27 cellular contexts compared by ENCODE assay signal in genomic region chr6:37093728-37094069, GRCh38.
A peak's percentile ranks its signal among the peaks of the same experiment; 100 is the strongest.
DNase-seq lines count a peak whose midpoint lies in the region; ATAC-seq, FAIRE-seq and TF ChIP-seq lines count a peak whose summit lies in the region.
"Had no signal": no experiment of that assay in that cellular context is flagged by ENCODE, and none has a peak within 500 bp of the region (broad histone marks: within the 10 kb centered on the region; RNA-seq: fewer than 3 reads in every experiment).

No MANE protein-coding gene starts in this region.

- H3K9me3 ChIP-seq in Caco-2, result no peaks in the 10 kb centered on the region
- H3K9me3 ChIP-seq in IMR-90 (ENCODE audit: control insufficient read depth, insufficient read depth, low read length), result no peaks in the 10 kb centered on the region
- H3K9me3 ChIP-seq in astrocyte (ENCODE audit: insufficient read depth, low read depth, low read length), result no peaks in the 10 kb centered on the region
- H3K9me3 ChIP-seq in neuronal stem cell (replicated peaks in 1 of 2; ENCODE audit: control insufficient read depth in 2 of 2, insufficient read depth in 1 of 2, low read depth in 1 of 2, low read length in 2 of 2), result no peaks in the 10 kb centered on the region
- H3K9me3 ChIP-seq in gastroesophageal sphincter, result no peaks in the 10 kb centered on the region
- H3K9me3 ChIP-seq: adrenal gland, body of pancreas, esophagus muscularis mucosa, heart left ventricle, tibial artery had no signal

- H2AFZ ChIP-seq in IMR-90 (replicated peaks; ENCODE audit: low read length, poor library complexity) (no peak overlapping the region), astrocyte (ENCODE audit: low read depth, low read length) (no peak overlapping the region), neuronal stem cell (ENCODE audit: low read length) (no peak overlapping the region)

- H3K27me3 ChIP-seq in Caco-2 (replicated peaks; ENCODE audit: control insufficient read depth, insufficient read depth, low read length) (no peaks in the 10 kb centered on the region), IMR-90 (ENCODE audit: control insufficient read depth, insufficient read depth, low read length) (no peaks in the 10 kb centered on the region), astrocyte (ENCODE audit: insufficient read depth, low read length) (no peaks in the 10 kb centered on the region), neuronal stem cell (ENCODE audit: control insufficient read depth in 3 of 3, insufficient read depth in 3 of 3, low read depth in 1 of 3, low read length in 3 of 3) (no peaks in the 10 kb centered on the region), gastroesophageal sphincter (no peaks in the 10 kb centered on the region)
- H3K27me3 ChIP-seq: adrenal gland, body of pancreas, esophagus muscularis mucosa, foreskin keratinocyte, heart left ventricle, tibial artery had no signal

- FAIRE-seq in astrocyte (lab: Jason Lieb, UNC), result no peak
- FAIRE-seq: RCC 7860 had no signal

- H2BK15ac ChIP-seq in IMR-90 (ENCODE audit: low read depth, low read length) (no peak overlapping the region), neuronal stem cell (ENCODE audit: low read length) (no peak overlapping the region)

- BruUV-seq in Caco-2 (replicated peaks; lab: Mats Ljungman, UMichigan) (no TSS peak), IMR-90 (replicated peaks; lab: Mats Ljungman, UMichigan) (no TSS peak)

- H3K4me3 Mint-ChIP-seq in Caco-2 (ENCODE audit: unreplicated experiment), result no peak overlapping the region
- peak overlapping the region; percentile 10 for H3K4me3 Mint-ChIP-seq in astrocyte (ENCODE audit: unreplicated experiment)
- H3K4me3 Mint-ChIP-seq in HFFc6, result no peak overlapping the region
- H3K4me3 Mint-ChIP-seq in WTC11, result no peak overlapping the region
- H3K4me3 Mint-ChIP-seq: B cell; endodermal cell; naive thymus-derived CD8-positive, alpha-beta T cell; stimulated activated naive CD8-positive, alpha-beta T cell treated with anti-CD3 and anti-CD28 coated beads, Interleukin-15, Interleukin-2, amounts not matched to agents 100 ng/mL and 50 ng/mL, for 24 hours had no signal

- in situ Hi-C loops in IMR-90 (cut with MboI; ENCODE audit: low sequenced_read_pairs), result no loop called here

- H2BK120ac ChIP-seq in IMR-90 (ENCODE audit: low read depth, low read length) (no peak overlapping the region), neuronal stem cell (ENCODE audit: low read depth, low read length) (no peak overlapping the region)

- no peaks in the 10 kb centered on the region for H3K36me3 ChIP-seq in Caco-2 (ENCODE audit: control insufficient read depth, insufficient read depth, low read length)
- no peaks in the 10 kb centered on the region for H3K36me3 ChIP-seq in IMR-90 (ENCODE audit: control insufficient read depth, insufficient read depth, low read length)
- no peaks in the 10 kb centered on the region for H3K36me3 ChIP-seq in astrocyte (ENCODE audit: insufficient read depth, low read length)
- H3K36me3 ChIP-seq in neuronal stem cell (replicated peaks in 1 of 2; ENCODE audit: control insufficient read depth in 2 of 2, insufficient read depth in 2 of 2, low read length in 2 of 2), result no peaks in the 10 kb centered on the region
- H3K36me3 ChIP-seq in gastroesophageal sphincter, result no peaks in the 10 kb centered on the region
- H3K36me3 ChIP-seq: adrenal gland, esophagus muscularis mucosa, heart left ventricle, tibial artery had no signal

- no peak overlapping the region; the same call in 1 of the 2 replicates for H4K91ac ChIP-seq in IMR-90 (ENCODE audit: insufficient read depth, low read depth, low read length)
- H4K91ac ChIP-seq in neuronal stem cell (ENCODE audit: low read depth, low read length, poor library complexity), result no peak overlapping the region

- H3K9ac ChIP-seq in IMR-90 (ENCODE audit: low read depth, low read length), result no peak overlapping the region
- H3K9ac ChIP-seq in astrocyte (ENCODE audit: low read length), result no peak overlapping the region
- no peak overlapping the region for H3K9ac ChIP-seq in neuronal stem cell (ENCODE audit: low read depth, low read length, poor library complexity)

- H2BK5ac ChIP-seq in IMR-90 (ENCODE audit: low read depth, low read length, poor library complexity, severe bottlenecking) (no peak overlapping the region), neuronal stem cell (ENCODE audit: low read length) (no peak overlapping the region)

- ATAC-seq in IMR-90 (ENCODE audit: low read depth) (no peak), gastroesophageal sphincter (no peak), WTC11 (no peak)

- H4K20me1 ChIP-seq in IMR-90 (ENCODE audit: insufficient read depth, low read length) (no peaks in the 10 kb centered on the region), astrocyte (ENCODE audit: insufficient read depth, low read length) (no peaks in the 10 kb centered on the region)

- peak overlapping the region; percentile 45 for H3K27ac Mint-ChIP-seq in Caco-2 (ENCODE audit: unreplicated experiment)
- peak overlapping the region; percentile 44 for H3K27ac Mint-ChIP-seq in astrocyte (ENCODE audit: unreplicated experiment)
- H3K27ac Mint-ChIP-seq in HFFc6, result no peak overlapping the region
- H3K27ac Mint-ChIP-seq in WTC11, result no peak overlapping the region
- H3K27ac Mint-ChIP-seq: B cell; endodermal cell; naive thymus-derived CD8-positive, alpha-beta T cell; stimulated activated naive CD8-positive, alpha-beta T cell treated with anti-CD3 and anti-CD28 coated beads, Interleukin-15, Interleukin-2, amounts not matched to agents 100 ng/mL and 50 ng/mL, for 24 hours had no signal

- peak overlapping the region; percentile 53; the same call in 1 of the 2 replicates for H2BK20ac ChIP-seq in IMR-90 (ENCODE audit: low read depth, low read length)

- dilution Hi-C loops in IMR-90 (cut with HindIII; ENCODE audit: low sequenced_read_pairs, unreplicated experiment), result no loop called here

- H4K8ac ChIP-seq in IMR-90 (ENCODE audit: low read depth in 2 of 2, low read length in 2 of 2) (no peak overlapping the region), neuronal stem cell (ENCODE audit: low read depth, low read length) (no peak overlapping the region)

- no peak overlapping the region for H2AK9ac ChIP-seq in IMR-90 (replicated peaks; ENCODE audit: low read depth, low read length, poor library complexity)

- H3K4me1 Mint-ChIP-seq in Caco-2 (ENCODE audit: low read depth, unreplicated experiment) (peaks cover 7% of the 10 kb centered on the region), astrocyte (ENCODE audit: low read depth, unreplicated experiment) (peaks cover 15% of the 10 kb centered on the region), HFFc6 (ENCODE audit: low read depth) (no peaks in the 10 kb centered on the region), WTC11 (peaks cover 34% of the 10 kb centered on the region)
- H3K4me1 Mint-ChIP-seq: B cell had no signal

- H3K4ac ChIP-seq in IMR-90 (ENCODE audit: low read depth, low read length), result no peak overlapping the region
- no peak overlapping the region for H3K4ac ChIP-seq in neuronal stem cell (ENCODE audit: low read length)

- no peak for TF ChIP-seq POLR2A in IMR-90 (IDR thresholded peaks at IDR 0.05; ENCODE audit: low read depth, low read length)
- no peak for TF ChIP-seq POLR2A in gastroesophageal sphincter (IDR thresholded peaks at IDR 0.05)

- H3K36me3 Mint-ChIP-seq in Caco-2 (ENCODE audit: insufficient read depth, unreplicated experiment), result no peaks in the 10 kb centered on the region
- no peaks in the 10 kb centered on the region for H3K36me3 Mint-ChIP-seq in astrocyte (ENCODE audit: low read depth, unreplicated experiment)
- no peaks in the 10 kb centered on the region for H3K36me3 Mint-ChIP-seq in HFFc6 (ENCODE audit: low read depth)
- H3K36me3 Mint-ChIP-seq in WTC11, result no peaks in the 10 kb centered on the region
- H3K36me3 Mint-ChIP-seq: CD4-positive, alpha-beta memory T cell; naive thymus-derived CD8-positive, alpha-beta T cell had no signal

- H2AK5ac ChIP-seq in IMR-90 (ENCODE audit: low read depth, low read length), result peak overlapping the region; percentile 86; the same call in 1 of the 2 replicates
- H2AK5ac ChIP-seq in neuronal stem cell (ENCODE audit: low read depth, low read length), result no peak overlapping the region

- TF ChIP-seq RAD21 in IMR-90 (IDR thresholded peaks at IDR 0.05; ENCODE audit: low read length), result no peak

- intact Hi-C loops in Caco-2 (cut with micrococcal nuclease; ENCODE audit: unreplicated experiment), result no loop called here
- intact Hi-C loops in IMR-90 (cut with micrococcal nuclease), result no loop called here

- H3K27me3 Mint-ChIP-seq in Caco-2 (ENCODE audit: insufficient read depth, unreplicated experiment), result no peaks in the 10 kb centered on the region
- no peaks in the 10 kb centered on the region for H3K27me3 Mint-ChIP-seq in astrocyte (ENCODE audit: low read depth, unreplicated experiment)
- peaks cover 3% of the 10 kb centered on the region for H3K27me3 Mint-ChIP-seq in HFFc6 (ENCODE audit: insufficient read depth)
- H3K27me3 Mint-ChIP-seq in WTC11 (ENCODE audit: low read depth), result no peaks in the 10 kb centered on the region; the same call in 1 of the 2 replicates
- H3K27me3 Mint-ChIP-seq: B cell; CD4-positive, alpha-beta memory T cell; naive thymus-derived CD8-positive, alpha-beta T cell; stimulated activated naive CD8-positive, alpha-beta T cell treated with anti-CD3 and anti-CD28 coated beads, Interleukin-15, Interleukin-2, amounts not matched to agents 100 ng/mL and 50 ng/mL, for 24 hours had no signal

- H3K27ac ChIP-seq in IMR-90 (ENCODE audit: insufficient read depth, low read length) (no peak overlapping the region), astrocyte (ENCODE audit: low read depth, low read length) (no peak overlapping the region), neuronal stem cell (replicated peaks; ENCODE audit: low read length) (no peak overlapping the region), gastroesophageal sphincter (no peak overlapping the region)
- H3K27ac ChIP-seq: adrenal gland, esophagus muscularis mucosa, foreskin keratinocyte, heart left ventricle, tibial artery, VCaP had no signal

- 100% methylated on average over 1 of the region's 6 CpGs; no CpG with 5 or more reads in 1 of the 2 experiments for WGBS in IMR-90 (ENCODE audit: extremely low coverage in 2 of 2, insufficient read length in 1 of 2), 2 experiments
- no CpG with 5 or more reads among the region's 6 CpGs for WGBS in neuronal stem cell (ENCODE audit: extremely low coverage in 2 of 2, insufficient read length in 2 of 2, insufficient replicate concordance in 1 of 2), 2 donors
- WGBS in gastroesophageal sphincter (ENCODE audit: low coverage in 1 of 2), 2 donors, result 73 to 79% methylated on average over 6 of the region's 6 CpGs

- TF ChIP-seq CTCF in Caco-2 (IDR thresholded peaks at IDR 0.05; ENCODE audit: insufficient read depth in 1 of 2, low read depth in 1 of 2, low read length in 1 of 2, severe bottlenecking in 1 of 2, unreplicated experiment in 1 of 2), result no peak
- TF ChIP-seq CTCF in IMR-90 (conservative IDR thresholded peaks at IDR 0.05; ENCODE audit: low read depth, low read length), result no peak
- TF ChIP-seq CTCF in astrocyte (IDR thresholded peaks at IDR 0.05; ENCODE audit: insufficient read depth, low read depth, low read length), result no peak
- no peak for TF ChIP-seq CTCF in gastroesophageal sphincter (IDR thresholded peaks at IDR 0.05)
- TF ChIP-seq CTCF in HFFc6 (IDR thresholded peaks at IDR 0.05), result no peak
- no peak for TF ChIP-seq CTCF in WTC11 (IDR thresholded peaks at IDR 0.05)

- H3K4me3 ChIP-seq in Caco-2 (ENCODE audit: low read depth, low read length) (no peak overlapping the region), IMR-90 (ENCODE audit: insufficient read depth, low read depth, low read length) (no peak overlapping the region), astrocyte (ENCODE audit: insufficient read depth, low read depth, low read length) (no peak overlapping the region), neuronal stem cell (ENCODE audit: low read length in 2 of 2) (peak overlapping the region in 1 of 2 donors; percentile 39), gastroesophageal sphincter (no peak overlapping the region)
- H3K4me3 ChIP-seq: adrenal gland, body of pancreas, esophagus muscularis mucosa, heart left ventricle, tibial artery had no signal

- POLR2A ChIA-PET in Caco-2 (lab: Charles Lee) (no interaction called here), IMR-90 (lab: Charles Lee; ENCODE audit: unreplicated experiment) (no interaction called here), WTC11 (lab: Charles Lee) (no interaction called here)

- H3K9me3 Mint-ChIP-seq in Caco-2 (ENCODE audit: unreplicated experiment), result no peaks in the 10 kb centered on the region
- no peaks in the 10 kb centered on the region for H3K9me3 Mint-ChIP-seq in astrocyte (ENCODE audit: unreplicated experiment)
- no peaks in the 10 kb centered on the region for H3K9me3 Mint-ChIP-seq in HFFc6
- H3K9me3 Mint-ChIP-seq in WTC11, result no peaks in the 10 kb centered on the region
- H3K9me3 Mint-ChIP-seq: CD4-positive, alpha-beta memory T cell; endodermal cell; naive thymus-derived CD8-positive, alpha-beta T cell; stimulated activated naive CD8-positive, alpha-beta T cell treated with anti-CD3 and anti-CD28 coated beads, Interleukin-15, Interleukin-2, amounts not matched to agents 100 ng/mL and 50 ng/mL, for 24 hours had no signal

- H3K4me2 ChIP-seq in IMR-90 (ENCODE audit: low read depth, low read length), result no peak overlapping the region
- no peak overlapping the region for H3K4me2 ChIP-seq in astrocyte (ENCODE audit: low read length)
- H3K4me2 ChIP-seq in neuronal stem cell (ENCODE audit: insufficient read depth, low read length, poor library complexity, severe bottlenecking), result no peak overlapping the region

- H3K9me1 ChIP-seq in IMR-90 (ENCODE audit: insufficient read depth, low read length), result peaks cover 7% of the 10 kb centered on the region; the same call in 1 of the 2 replicates

- no peak overlapping the region for H2BK12ac ChIP-seq in neuronal stem cell (ENCODE audit: low read length)

- no peaks in the 10 kb centered on the region for H3K79me1 ChIP-seq in IMR-90 (ENCODE audit: low read depth in 1 of 2, low read length in 2 of 2)
- no peaks in the 10 kb centered on the region for H3K79me1 ChIP-seq in neuronal stem cell (ENCODE audit: low read depth, low read length)

- H3K79me2 ChIP-seq in astrocyte (ENCODE audit: insufficient read depth, low read length), result no peaks in the 10 kb centered on the region

- H3K56ac ChIP-seq in IMR-90 (ENCODE audit: extremely low read depth, insufficient read depth, low read length), result no peak overlapping the region

- TF ChIP-seq EP300 in gastroesophageal sphincter (IDR thresholded peaks at IDR 0.05), result no peak

- no peak overlapping the region for H3K18ac ChIP-seq in IMR-90 (ENCODE audit: low read depth, low read length)
- H3K18ac ChIP-seq in neuronal stem cell (ENCODE audit: low read length), result peak overlapping the region; percentile 90

- H3K23ac ChIP-seq in IMR-90 (ENCODE audit: low read depth, low read length) (no peak overlapping the region), neuronal stem cell (ENCODE audit: low read depth, low read length, poor library complexity) (no peak overlapping the region)

- peaks cover 9% of the 10 kb centered on the region; the same call in 1 of the 2 replicates for H3K4me1 ChIP-seq in Caco-2
- H3K4me1 ChIP-seq in IMR-90 (ENCODE audit: control insufficient read depth, insufficient read depth, low read length), result peaks cover 4% of the 10 kb centered on the region; the same call in 1 of the 2 replicates
- H3K4me1 ChIP-seq in astrocyte (ENCODE audit: insufficient read depth, low read length), result no peaks in the 10 kb centered on the region
- peaks cover 0 to 2% of the 10 kb centered on the region in 2 donors for H3K4me1 ChIP-seq in neuronal stem cell (ENCODE audit: control insufficient read depth in 2 of 2, insufficient read depth in 1 of 2, low read depth in 1 of 2, low read length in 2 of 2)
- H3K4me1 ChIP-seq in gastroesophageal sphincter, result peaks cover 0 to 4% (median 0%) of the 10 kb centered on the region in 3 donors
- H3K4me1 ChIP-seq: adrenal gland, foreskin keratinocyte had no signal

- CTCF ChIA-PET in Caco-2 (lab: Charles Lee), result no interaction called here
- CTCF ChIA-PET in IMR-90 (lab: Yijun Ruan, JAX), result no interaction called here
- CTCF ChIA-PET in WTC11 (lab: Charles Lee), result no interaction called here

- no peak overlapping the region for H4K5ac ChIP-seq in IMR-90 (ENCODE audit: low read depth, low read length)

- H3K14ac ChIP-seq in IMR-90 (replicated peaks; ENCODE audit: low read depth, low read length) (no peak overlapping the region), neuronal stem cell (ENCODE audit: low read length) (no peak overlapping the region)

- DNase-seq in Caco-2, result no peak
- DNase-seq in IMR-90, result no peak
- DNase-seq in astrocyte (ENCODE audit: low read depth), result no peak
- no peak for DNase-seq in neuronal stem cell (ENCODE audit: low spot score)
- no peak for DNase-seq in GF-D8 (lab: John Stamatoyannopoulos, UW)
- DNase-seq in HFFc6, result no peak
- no peak for DNase-seq in WTC11 (ENCODE audit: low spot score)
- DNase-seq: ACHN; activated CD4-positive, alpha-beta T cell treated with anti-CD3 and anti-CD28 coated beads for 4 hours; adrenal gland; endodermal cell; HCEC 1CT; heart left ventricle; naive thymus-derived CD8-positive, alpha-beta T cell; NCI-H1048; NCI-H748 treated with DMSO at 0.1 percent for 48 hours; T1000; tibial artery had no signal

Comparison
In these comparisons a context has a peak if more than half of its experiments do, and no peak if none do; other contexts are left out.
1. H3K27ac Mint-ChIP-seq: peak in Caco-2 (single experiment) and astrocyte (single experiment); none in HFFc6 (single experiment) and WTC11 (single experiment).